27 cellular contexts compared by ENCODE assay signal in genomic region chr14:65403231-65403630, GRCh38. TPM values are rescaled to one million over a fixed set of nuclear protein-coding genes. Genes with fewer than 3 reads are reported as not detected.
DNase-seq lines count a peak whose midpoint lies in the region; ATAC-seq and TF ChIP-seq lines count a peak whose summit lies in the region.
"Had no signal": no experiment of that assay in that cellular context is flagged by ENCODE, and none has a peak within 500 bp of the region (broad histone marks: within the 10 kb centered on the region; RNA-seq: fewer than 3 reads in every experiment).

No MANE protein-coding gene starts in this region.

- no peaks in the 10 kb centered on the region for H3K36me3 ChIP-seq in breast epithelium
- H3K36me3 ChIP-seq: BLaER1, lower lobe of right lung, sigmoid colon, stomach, transverse colon had no signal

- H3K4me3 Mint-ChIP-seq in MCF 10A (ENCODE audit: unreplicated experiment): no peak overlapping the region
- H3K4me3 Mint-ChIP-seq: activated B cell treated with CpG ODN at 0.5 μM for 24 hours; activated naive CD4-positive, alpha-beta T cell treated with anti-CD3 and anti-CD28 coated beads, Interleukin-2, amount 50 U/mL, for 24 hours; central memory CD8-positive, alpha-beta T cell; neural crest cell had no signal

- no peaks in the 10 kb centered on the region for H3K27me3 ChIP-seq in breast epithelium
- H3K27me3 ChIP-seq: BLaER1, sigmoid colon, stomach, transverse colon had no signal

- H3K9me3 ChIP-seq in breast epithelium: no peaks in the 10 kb centered on the region
- H3K9me3 ChIP-seq: BLaER1, lower lobe of right lung, sigmoid colon, stomach, transverse colon had no signal

- no peak for TF ChIP-seq POLR2A in breast epithelium (IDR thresholded peaks at IDR 0.05)

- no peaks in the 10 kb centered on the region for H3K36me3 Mint-ChIP-seq in MCF 10A (ENCODE audit: insufficient read depth, unreplicated experiment)

- ATAC-seq in GM21367 (IDR thresholded peaks at IDR 0.05; ENCODE audit: unreplicated experiment): no peak
- ATAC-seq: lower lobe of right lung had no signal

- CTCF ChIA-PET in MCF 10A (lab: Yijun Ruan, JAX): interaction anchor here (0.6 to 1.2 kb wide), 2 partner anchors 9 to 562 kb away, joined by 3 to 4 read pairs; no protein-coding TSS in a partner anchor

- TF ChIP-seq CTCF in MCF 10A (IDR thresholded peaks at IDR 0.05; ENCODE audit: unreplicated experiment): no peak
- no peak for TF ChIP-seq CTCF in breast epithelium (IDR thresholded peaks at IDR 0.05)
- TF ChIP-seq CTCF in fibroblast of pulmonary artery (IDR thresholded peaks at IDR 0.05; ENCODE audit: low read length, missing control alignments): no peak

- no peaks in the 10 kb centered on the region for H3K4me1 ChIP-seq in breast epithelium
- H3K4me1 ChIP-seq: BLaER1, lower lobe of right lung, sigmoid colon, stomach had no signal

- H3K27me3 Mint-ChIP-seq in MCF 10A (ENCODE audit: insufficient read depth, unreplicated experiment): no peaks in the 10 kb centered on the region
- H3K27me3 Mint-ChIP-seq: activated B cell treated with CpG ODN at 0.5 μM for 24 hours; activated naive CD4-positive, alpha-beta T cell treated with anti-CD3 and anti-CD28 coated beads, Interleukin-2, amount 50 U/mL, for 24 hours; central memory CD8-positive, alpha-beta T cell had no signal

- no peak overlapping the region for H3K27ac Mint-ChIP-seq in MCF 10A (ENCODE audit: low read depth, unreplicated experiment)
- H3K27ac Mint-ChIP-seq: activated B cell treated with CpG ODN at 0.5 μM for 24 hours; activated naive CD4-positive, alpha-beta T cell treated with anti-CD3 and anti-CD28 coated beads, Interleukin-2, amount 50 U/mL, for 24 hours had no signal

- no peaks in the 10 kb centered on the region for H3K9me3 Mint-ChIP-seq in MCF 10A (ENCODE audit: unreplicated experiment)
- H3K9me3 Mint-ChIP-seq: activated B cell treated with CpG ODN at 0.5 μM for 24 hours; activated naive CD4-positive, alpha-beta T cell treated with anti-CD3 and anti-CD28 coated beads, Interleukin-2, amount 50 U/mL, for 24 hours; central memory CD8-positive, alpha-beta T cell had no signal

- no peak overlapping the region for H3K27ac ChIP-seq in breast epithelium
- H3K27ac ChIP-seq: 22Rv1, BLaER1, lower lobe of right lung, sigmoid colon, stomach, transverse colon had no signal

- intact Hi-C loops in MCF 10A (cut with micrococcal nuclease) (no loop called here), breast epithelium (cut with DNase I; ENCODE audit: low total_unique reads) (no loop called here)

- no peaks in the 10 kb centered on the region for H3K4me1 Mint-ChIP-seq in MCF 10A (ENCODE audit: insufficient read depth, unreplicated experiment)
- H3K4me1 Mint-ChIP-seq: activated B cell treated with CpG ODN at 0.5 μM for 24 hours; activated naive CD4-positive, alpha-beta T cell treated with anti-CD3 and anti-CD28 coated beads, Interleukin-2, amount 50 U/mL, for 24 hours; central memory CD8-positive, alpha-beta T cell; neural crest cell had no signal

- peak; percentile 18 for DNase-seq in MCF 10A (ENCODE audit: unreplicated experiment)
- no peak for DNase-seq in breast epithelium (ENCODE audit: low spot score in 2 of 2)
- peak; percentile 66 for DNase-seq in amniotic epithelial cell (ENCODE audit: low read depth)
- DNase-seq in fibroblast of pulmonary artery (ENCODE audit: low read depth): peak; percentile 61
- DNase-seq in SW480 (ENCODE audit: low spot score): no peak
- no peak for DNase-seq in activated naive CD4-positive, alpha-beta T cell treated with Interleukin-2 at 50 U/mL for 16 hours
- no peak for DNase-seq in T-helper 9 cell
- DNase-seq: activated B cell treated with CpG ODN at 0.5 μM for 24 hours; activated CD4-positive, alpha-beta T cell treated with anti-CD3 and anti-CD28 coated beads, Interleukin-2, amount 50 U/mL, for 4 hours; aorta; IMR-90; lower lobe of right lung; NCI-H1436; NCI-H2107; NCI-H446 treated with DMSO at 0.1 percent for 48 hours; Right ventricle myocardium superior; sigmoid colon; stimulated activated CD8-positive, alpha-beta memory T cell treated with anti-CD3 and anti-CD28 coated beads, Interleukin-4, amount 100 ng/mL, for 48 hours; stomach; T1000; transverse colon had no signal

- POLR2A ChIA-PET in MCF 10A (lab: Yijun Ruan, JAX): no interaction called here

- BruUV-seq in MCF 10A (replicated peaks; lab: Mats Ljungman, UMichigan): no TSS peak

- H3K4me3 ChIP-seq in breast epithelium (no peak overlapping the region), fibroblast of pulmonary artery (replicated peaks; ENCODE audit: low read depth, low read length) (no peak overlapping the region)
- H3K4me3 ChIP-seq: BLaER1, lower lobe of right lung, sigmoid colon, stomach, transverse colon had no signal

RNA-seq across cellular contexts. Expression of gene FUT8, which starts 9.3 kb away (rescaled TPM):
- total RNA-seq in MCF 10A (2022) (11.8 and 17.1 TPM in 2 replicates), breast epithelium (10 to 100 TPM; 36.3 to 69.1 (median 47.2) TPM)

Comparison
In these comparisons a context has a peak if more than half of its experiments do, and no peak if none do; other contexts are left out.
1. DNase-seq: peak in MCF 10A (single experiment), amniotic epithelial cell (single experiment) and fibroblast of pulmonary artery (single experiment); none in breast epithelium (0 of 2), SW480 (single experiment), activated naive CD4-positive, alpha-beta T cell treated with Interleukin-2 at 50 U/mL for 16 hours (single experiment) and T-helper 9 cell (single experiment).